In the genomic region with DNA sequence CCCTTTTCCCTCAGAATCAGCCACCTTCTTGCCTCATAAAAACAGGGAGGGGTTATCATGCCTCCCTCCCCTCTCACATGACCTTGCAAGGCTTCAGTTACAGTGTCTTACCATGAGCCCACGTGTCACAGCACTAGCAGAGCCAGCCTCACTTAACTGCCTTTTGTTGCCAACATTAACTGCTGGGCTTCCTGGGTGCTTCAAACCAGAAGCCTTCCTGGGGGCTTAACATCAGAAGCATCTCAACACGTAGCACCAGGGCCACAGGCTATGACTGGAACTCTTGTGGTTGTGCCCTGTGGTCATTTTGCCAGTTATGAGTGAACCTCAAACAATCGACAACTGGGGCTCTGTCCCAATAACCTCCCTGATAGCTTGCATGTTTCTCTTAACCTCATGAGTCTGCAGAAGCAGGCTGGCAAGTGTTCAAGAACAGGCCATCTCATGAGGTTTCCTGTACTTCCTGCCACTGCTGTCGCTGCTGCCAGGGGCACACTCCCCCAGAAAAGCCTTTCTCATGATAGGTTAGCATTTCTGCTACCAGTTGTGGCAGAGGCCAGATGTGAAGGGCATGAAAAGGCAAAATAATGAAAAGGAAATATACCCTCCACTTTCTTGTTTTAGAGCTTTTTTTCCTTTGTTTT, we compare ENCODE assay signal across 1 cellular context.
TF ChIP-seq lines count a peak whose summit lies in the region.

No MANE protein-coding gene starts in this region.

TF ChIP-seq in K562, 482 proteins besides CTCF, POLR2A, EP300 and RAD21 (continued from another document and continues in another):
- no peak for TF ChIP-seq ARID4B (CRISPR knock-in tag; IDR thresholded peaks at IDR 0.05)
- peak in 1 of 2 experiments; percentile 65; a peak in 2 of 4 replicates for TF ChIP-seq TEAD1 (CRISPR knock-in tag; IDR thresholded peaks at IDR 0.05)
- TF ChIP-seq NR2C2 (CRISPR knock-in tag; IDR thresholded peaks at IDR 0.05): peak; percentile 46; the same call in 1 of the 2 replicates
- TF ChIP-seq NR2C2 (tag; IDR thresholded peaks at IDR 0.05): peak; percentile 87
- no peak for TF ChIP-seq ADNP (tag; IDR thresholded peaks at IDR 0.05)
- TF ChIP-seq, protein P1, sequence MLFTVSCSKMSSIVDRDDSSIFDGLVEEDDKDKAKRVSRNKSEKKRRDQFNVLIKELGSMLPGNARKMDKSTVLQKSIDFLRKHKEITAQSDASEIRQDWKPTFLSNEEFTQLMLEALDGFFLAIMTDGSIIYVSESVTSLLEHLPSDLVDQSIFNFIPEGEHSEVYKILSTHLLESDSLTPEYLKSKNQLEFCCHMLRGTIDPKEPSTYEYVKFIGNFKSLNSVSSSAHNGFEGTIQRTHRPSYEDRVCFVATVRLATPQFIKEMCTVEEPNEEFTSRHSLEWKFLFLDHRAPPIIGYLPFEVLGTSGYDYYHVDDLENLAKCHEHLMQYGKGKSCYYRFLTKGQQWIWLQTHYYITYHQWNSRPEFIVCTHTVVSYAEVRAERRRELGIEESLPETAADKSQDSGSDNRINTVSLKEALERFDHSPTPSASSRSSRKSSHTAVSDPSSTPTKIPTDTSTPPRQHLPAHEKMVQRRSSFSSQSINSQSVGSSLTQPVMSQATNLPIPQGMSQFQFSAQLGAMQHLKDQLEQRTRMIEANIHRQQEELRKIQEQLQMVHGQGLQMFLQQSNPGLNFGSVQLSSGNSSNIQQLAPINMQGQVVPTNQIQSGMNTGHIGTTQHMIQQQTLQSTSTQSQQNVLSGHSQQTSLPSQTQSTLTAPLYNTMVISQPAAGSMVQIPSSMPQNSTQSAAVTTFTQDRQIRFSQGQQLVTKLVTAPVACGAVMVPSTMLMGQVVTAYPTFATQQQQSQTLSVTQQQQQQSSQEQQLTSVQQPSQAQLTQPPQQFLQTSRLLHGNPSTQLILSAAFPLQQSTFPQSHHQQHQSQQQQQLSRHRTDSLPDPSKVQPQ (CRISPR knock-in tag; IDR thresholded peaks at IDR 0.05; ENCODE audit: borderline replicate concordance): peak; percentile 76; the same call in 1 of the 2 replicates
- 0 out of 2 replicates have a peak, but pooled peaks have one; percentile 16 for TF ChIP-seq TEAD4 (IDR thresholded peaks at IDR 0.05; ENCODE audit: low read length)
- TF ChIP-seq TEAD4 (CRISPR knock-in tag; IDR thresholded peaks at IDR 0.05; ENCODE audit: borderline replicate concordance): no peak
- peak; percentile 84 for TF ChIP-seq RAD51 (IDR thresholded peaks at IDR 0.05; ENCODE audit: borderline replicate concordance, low read depth)
- peak; percentile 76 for TF ChIP-seq ATF4 (CRISPR knock-in tag; IDR thresholded peaks at IDR 0.05)
- peak; percentile 80 for TF ChIP-seq ELF4 (CRISPR knock-in tag; IDR thresholded peaks at IDR 0.05)
- TF ChIP-seq ZC3H11A (IDR thresholded peaks at IDR 0.05; ENCODE audit: low read depth, low read length): no peak
- TF ChIP-seq TCF3 (CRISPR knock-in tag; IDR thresholded peaks at IDR 0.05): no peak; the same call in 1 of the 2 replicates
- TF ChIP-seq HNRNPH1 (optimal IDR thresholded peaks at IDR 0.05; ENCODE audit: low read depth, low read length): no peak
- TF ChIP-seq GATAD2A (IDR thresholded peaks at IDR 0.05): peak; percentile 54; the same call in 1 of the 2 replicates
- no peak for TF ChIP-seq POLR3A (IDR thresholded peaks at IDR 0.05; ENCODE audit: borderline replicate concordance, extremely low read depth, insufficient read depth, insufficient read length)
- no peak for TF ChIP-seq KDM4B (IDR thresholded peaks at IDR 0.05; ENCODE audit: borderline replicate concordance in 2 of 2, low read depth in 1 of 2)
- TF ChIP-seq CBX8 (IDR thresholded peaks at IDR 0.05; ENCODE audit: borderline replicate concordance, extremely low read depth, low read depth, low read length, poor library complexity, severe bottlenecking): no peak
- TF ChIP-seq ZSCAN32 (CRISPR knock-in tag; IDR thresholded peaks at IDR 0.05): peak; percentile 28; the same call in 1 of the 2 replicates
- TF ChIP-seq FOXJ3 (CRISPR knock-in tag; IDR thresholded peaks at IDR 0.05): no peak
- TF ChIP-seq, protein P2, sequence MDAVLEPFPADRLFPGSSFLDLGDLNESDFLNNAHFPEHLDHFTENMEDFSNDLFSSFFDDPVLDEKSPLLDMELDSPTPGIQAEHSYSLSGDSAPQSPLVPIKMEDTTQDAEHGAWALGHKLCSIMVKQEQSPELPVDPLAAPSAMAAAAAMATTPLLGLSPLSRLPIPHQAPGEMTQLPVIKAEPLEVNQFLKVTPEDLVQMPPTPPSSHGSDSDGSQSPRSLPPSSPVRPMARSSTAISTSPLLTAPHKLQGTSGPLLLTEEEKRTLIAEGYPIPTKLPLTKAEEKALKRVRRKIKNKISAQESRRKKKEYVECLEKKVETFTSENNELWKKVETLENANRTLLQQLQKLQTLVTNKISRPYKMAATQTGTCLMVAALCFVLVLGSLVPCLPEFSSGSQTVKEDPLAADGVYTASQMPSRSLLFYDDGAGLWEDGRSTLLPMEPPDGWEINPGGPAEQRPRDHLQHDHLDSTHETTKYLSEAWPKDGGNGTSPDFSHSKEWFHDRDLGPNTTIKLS (IDR thresholded peaks at IDR 0.05; ENCODE audit: borderline replicate concordance, low read depth): peak; percentile 74; the same call in 1 of the 2 replicates
- TF ChIP-seq, protein P3, sequence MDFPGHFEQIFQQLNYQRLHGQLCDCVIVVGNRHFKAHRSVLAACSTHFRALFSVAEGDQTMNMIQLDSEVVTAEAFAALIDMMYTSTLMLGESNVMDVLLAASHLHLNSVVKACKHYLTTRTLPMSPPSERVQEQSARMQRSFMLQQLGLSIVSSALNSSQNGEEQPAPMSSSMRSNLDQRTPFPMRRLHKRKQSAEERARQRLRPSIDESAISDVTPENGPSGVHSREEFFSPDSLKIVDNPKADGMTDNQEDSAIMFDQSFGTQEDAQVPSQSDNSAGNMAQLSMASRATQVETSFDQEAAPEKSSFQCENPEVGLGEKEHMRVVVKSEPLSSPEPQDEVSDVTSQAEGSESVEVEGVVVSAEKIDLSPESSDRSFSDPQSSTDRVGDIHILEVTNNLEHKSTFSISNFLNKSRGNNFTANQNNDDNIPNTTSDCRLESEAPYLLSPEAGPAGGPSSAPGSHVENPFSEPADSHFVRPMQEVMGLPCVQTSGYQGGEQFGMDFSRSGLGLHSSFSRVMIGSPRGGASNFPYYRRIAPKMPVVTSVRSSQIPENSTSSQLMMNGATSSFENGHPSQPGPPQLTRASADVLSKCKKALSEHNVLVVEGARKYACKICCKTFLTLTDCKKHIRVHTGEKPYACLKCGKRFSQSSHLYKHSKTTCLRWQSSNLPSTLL (IDR thresholded peaks at IDR 0.05): no peak
- TF ChIP-seq ZNF354B (CRISPR knock-in tag; IDR thresholded peaks at IDR 0.05): peak; percentile 72; the same call in 1 of the 2 replicates
- TF ChIP-seq, protein P4, sequence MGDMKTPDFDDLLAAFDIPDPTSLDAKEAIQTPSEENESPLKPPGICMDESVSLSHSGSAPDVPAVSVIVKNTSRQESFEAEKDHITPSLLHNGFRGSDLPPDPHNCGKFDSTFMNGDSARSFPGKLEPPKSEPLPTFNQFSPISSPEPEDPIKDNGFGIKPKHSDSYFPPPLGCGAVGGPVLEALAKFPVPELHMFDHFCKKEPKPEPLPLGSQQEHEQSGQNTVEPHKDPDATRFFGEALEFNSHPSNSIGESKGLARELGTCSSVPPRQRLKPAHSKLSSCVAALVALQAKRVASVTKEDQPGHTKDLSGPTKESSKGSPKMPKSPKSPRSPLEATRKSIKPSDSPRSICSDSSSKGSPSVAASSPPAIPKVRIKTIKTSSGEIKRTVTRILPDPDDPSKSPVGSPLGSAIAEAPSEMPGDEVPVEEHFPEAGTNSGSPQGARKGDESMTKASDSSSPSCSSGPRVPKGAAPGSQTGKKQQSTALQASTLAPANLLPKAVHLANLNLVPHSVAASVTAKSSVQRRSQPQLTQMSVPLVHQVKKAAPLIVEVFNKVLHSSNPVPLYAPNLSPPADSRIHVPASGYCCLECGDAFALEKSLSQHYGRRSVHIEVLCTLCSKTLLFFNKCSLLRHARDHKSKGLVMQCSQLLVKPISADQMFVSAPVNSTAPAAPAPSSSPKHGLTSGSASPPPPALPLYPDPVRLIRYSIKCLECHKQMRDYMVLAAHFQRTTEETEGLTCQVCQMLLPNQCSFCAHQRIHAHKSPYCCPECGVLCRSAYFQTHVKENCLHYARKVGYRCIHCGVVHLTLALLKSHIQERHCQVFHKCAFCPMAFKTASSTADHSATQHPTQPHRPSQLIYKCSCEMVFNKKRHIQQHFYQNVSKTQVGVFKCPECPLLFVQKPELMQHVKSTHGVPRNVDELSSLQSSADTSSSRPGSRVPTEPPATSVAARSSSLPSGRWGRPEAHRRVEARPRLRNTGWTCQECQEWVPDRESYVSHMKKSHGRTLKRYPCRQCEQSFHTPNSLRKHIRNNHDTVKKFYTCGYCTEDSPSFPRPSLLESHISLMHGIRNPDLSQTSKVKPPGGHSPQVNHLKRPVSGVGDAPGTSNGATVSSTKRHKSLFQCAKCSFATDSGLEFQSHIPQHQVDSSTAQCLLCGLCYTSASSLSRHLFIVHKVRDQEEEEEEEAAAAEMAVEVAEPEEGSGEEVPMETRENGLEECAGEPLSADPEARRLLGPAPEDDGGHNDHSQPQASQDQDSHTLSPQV (IDR thresholded peaks at IDR 0.05): peak; percentile 99
- TF ChIP-seq CXXC5 (CRISPR knock-in tag; IDR thresholded peaks at IDR 0.05): peak; percentile 80
- TF ChIP-seq ZNF764 (CRISPR knock-in tag; IDR thresholded peaks at IDR 0.05; ENCODE audit: low read depth): no peak
- no peak for TF ChIP-seq RFX5 (IDR thresholded peaks at IDR 0.05; ENCODE audit: low read depth, low read length)
- TF ChIP-seq KAT8 (IDR thresholded peaks at IDR 0.05; ENCODE audit: low read depth): no peak
- no peak for TF ChIP-seq MBD1 (CRISPR knock-in tag; IDR thresholded peaks at IDR 0.05)
- TF ChIP-seq, protein P5, sequence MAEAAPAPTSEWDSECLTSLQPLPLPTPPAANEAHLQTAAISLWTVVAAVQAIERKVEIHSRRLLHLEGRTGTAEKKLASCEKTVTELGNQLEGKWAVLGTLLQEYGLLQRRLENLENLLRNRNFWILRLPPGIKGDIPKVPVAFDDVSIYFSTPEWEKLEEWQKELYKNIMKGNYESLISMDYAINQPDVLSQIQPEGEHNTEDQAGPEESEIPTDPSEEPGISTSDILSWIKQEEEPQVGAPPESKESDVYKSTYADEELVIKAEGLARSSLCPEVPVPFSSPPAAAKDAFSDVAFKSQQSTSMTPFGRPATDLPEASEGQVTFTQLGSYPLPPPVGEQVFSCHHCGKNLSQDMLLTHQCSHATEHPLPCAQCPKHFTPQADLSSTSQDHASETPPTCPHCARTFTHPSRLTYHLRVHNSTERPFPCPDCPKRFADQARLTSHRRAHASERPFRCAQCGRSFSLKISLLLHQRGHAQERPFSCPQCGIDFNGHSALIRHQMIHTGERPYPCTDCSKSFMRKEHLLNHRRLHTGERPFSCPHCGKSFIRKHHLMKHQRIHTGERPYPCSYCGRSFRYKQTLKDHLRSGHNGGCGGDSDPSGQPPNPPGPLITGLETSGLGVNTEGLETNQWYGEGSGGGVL (CRISPR knock-in tag; IDR thresholded peaks at IDR 0.05): no peak
